Comparison of ENCODE assay signal across 11 cellular contexts in genomic region chr3:37197810-37198371, GRCh38. TPM values are rescaled to one million over a fixed set of nuclear protein-coding genes. Genes with fewer than 3 reads are reported as not detected.
A peak's percentile ranks its signal among the peaks of the same experiment; 100 is the strongest.
DNase-seq lines count a peak whose midpoint lies in the region; ATAC-seq and TF ChIP-seq lines count a peak whose summit lies in the region.
"Had no signal": no experiment of that assay in that cellular context is flagged by ENCODE, and none has a peak within 500 bp of the region (broad histone marks: within the 10 kb centered on the region; RNA-seq: fewer than 3 reads in every experiment).

No MANE protein-coding gene starts in this region.

- ATAC-seq in HG02884 (IDR thresholded peaks at IDR 0.05; ENCODE audit: unreplicated experiment), result no peak

- no peak overlapping the region for H3K27ac ChIP-seq in A673 (ENCODE audit: low read depth, low read length, poor library complexity, severe bottlenecking)
- H3K27ac ChIP-seq in mammary epithelial cell (ENCODE audit: insufficient read depth, low read depth, low read length), result peak overlapping the region; percentile 89
- peak overlapping the region; percentile 42 for H3K27ac ChIP-seq in mesenchymal stem cell (ENCODE audit: low read length, poor library complexity, severe bottlenecking)
- H3K27ac ChIP-seq in thyroid gland, result no peak overlapping the region

- H3K23ac ChIP-seq in mesenchymal stem cell (ENCODE audit: low read length in 2 of 2), result no peak overlapping the region

- H4K8ac ChIP-seq in mesenchymal stem cell (ENCODE audit: low read length), result no peak overlapping the region

- no peak overlapping the region for H2BK5ac ChIP-seq in mesenchymal stem cell (ENCODE audit: low read depth, low read length, poor library complexity, severe bottlenecking)

- no peaks in the 10 kb centered on the region for H3K4me1 ChIP-seq in A673 (ENCODE audit: insufficient read depth, low read length, poor library complexity, severe bottlenecking)
- H3K4me1 ChIP-seq in mammary epithelial cell (ENCODE audit: insufficient read depth, low read length), result peaks cover 30% of the 10 kb centered on the region
- H3K4me1 ChIP-seq in mesenchymal stem cell (ENCODE audit: control insufficient read depth, insufficient read depth, low read depth, low read length), result peaks cover 8% of the 10 kb centered on the region
- H3K4me1 ChIP-seq in thyroid gland, result no peaks in the 10 kb centered on the region

- TF ChIP-seq POLR2A in thyroid gland (IDR thresholded peaks at IDR 0.05), result no peak

- H3K36me3 ChIP-seq in A673 (ENCODE audit: insufficient read depth, low read length, poor library complexity, severe bottlenecking) (no peaks in the 10 kb centered on the region), mammary epithelial cell (ENCODE audit: insufficient read depth, low read length) (no peaks in the 10 kb centered on the region), mesenchymal stem cell (ENCODE audit: control insufficient read depth in 1 of 2, insufficient read depth in 2 of 2, low read depth in 1 of 2, low read length in 2 of 2) (no peaks in the 10 kb centered on the region), thyroid gland (no peaks in the 10 kb centered on the region)

- peak overlapping the region; percentile 55 for H2AFZ ChIP-seq in mammary epithelial cell (ENCODE audit: low read depth, low read length)
- no peak overlapping the region for H2AFZ ChIP-seq in mesenchymal stem cell (ENCODE audit: low read depth, low read length)

- no peaks in the 10 kb centered on the region for H4K20me1 ChIP-seq in mammary epithelial cell (ENCODE audit: insufficient read depth, low read length)

- no peak overlapping the region for H2BK15ac ChIP-seq in mesenchymal stem cell (ENCODE audit: low read depth, poor library complexity, severe bottlenecking)

- no peak overlapping the region for H3K4me3 ChIP-seq in A673 (ENCODE audit: low read depth, low read length, poor library complexity, severe bottlenecking)
- no peak overlapping the region for H3K4me3 ChIP-seq in mammary epithelial cell (replicated peaks in 1 of 3; ENCODE audit: insufficient read depth in 1 of 3, low read depth in 2 of 3, low read length in 3 of 3)
- H3K4me3 ChIP-seq in mesenchymal stem cell (ENCODE audit: insufficient read depth in 1 of 2, low read depth in 1 of 2, low read length in 2 of 2), result peak overlapping the region in 1 of 2 experiments; percentile 0
- no peak overlapping the region for H3K4me3 ChIP-seq in thyroid gland (replicated peaks in 1 of 3)

- DNase-seq in A673 (ENCODE audit: low spot score) (peak; percentile 11), HT1080 (ENCODE audit: low read depth) (peak; percentile 56), mammary epithelial cell (peak; percentile 73), mesenchymal stem cell (peak; percentile 23), thyroid gland (no peak), NCI-H2171 (lab: John Stamatoyannopoulos, UW) (no peak), NCI-H748 treated with DMSO at 0.1 percent for 48 hours (lab: John Stamatoyannopoulos, UW) (no peak)
- DNase-seq: activated CD4-positive, alpha-beta T cell treated with anti-CD3 and anti-CD28 coated beads, Interleukin-2, amount 50 U/mL, for 1 hour; activated gamma-delta T cell treated with Interleukin-2 at 50 U/mL for 16 hours; MV-4-11 had no signal

- dilution Hi-C loops in mammary epithelial cell (cut with HindIII; ENCODE audit: low sequenced_read_pairs), result no loop called here

- CTCF ChIA-PET in A673 (lab: Charles Lee) (no interaction called here), mammary epithelial cell (lab: Charles Lee; ENCODE audit: low non-redundant PET) (no interaction called here)

- no peak for TF ChIP-seq CTCF in A673 (conservative IDR thresholded peaks at IDR 0.05; ENCODE audit: low read depth, low read length)
- no peak for TF ChIP-seq CTCF in mammary epithelial cell (conservative IDR thresholded peaks at IDR 0.05 in 1 of 2, IDR thresholded peaks at IDR 0.05 in 1 of 2; ENCODE audit: extremely low read depth in 1 of 2, insufficient read depth in 1 of 2, low read depth in 1 of 2, low read length in 2 of 2)
- no peak for TF ChIP-seq CTCF in thyroid gland (IDR thresholded peaks at IDR 0.05)

- no peak overlapping the region for H2BK12ac ChIP-seq in mesenchymal stem cell (ENCODE audit: low read length in 2 of 2)

- H3K27me3 ChIP-seq in A673 (replicated peaks; ENCODE audit: insufficient read depth, low read depth, low read length, poor library complexity) (no peaks in the 10 kb centered on the region), mammary epithelial cell (ENCODE audit: insufficient read depth, low read length) (no peaks in the 10 kb centered on the region), mesenchymal stem cell (ENCODE audit: control insufficient read depth in 1 of 2, insufficient read depth in 1 of 2, low read length in 2 of 2) (no peaks in the 10 kb centered on the region), thyroid gland (no peaks in the 10 kb centered on the region)

- H2AK5ac ChIP-seq in mesenchymal stem cell (ENCODE audit: low read length, severe bottlenecking), result no peak overlapping the region

- POLR2A ChIA-PET in A673 (lab: Charles Lee; ENCODE audit: low non-redundant PET), result no interaction called here

- H3K4me2 ChIP-seq in mammary epithelial cell (ENCODE audit: insufficient read depth, low read depth, low read length) (peak overlapping the region; percentile 40), mesenchymal stem cell (ENCODE audit: low read length, poor library complexity, severe bottlenecking) (no peak overlapping the region)

- H3K79me2 ChIP-seq in mammary epithelial cell (ENCODE audit: insufficient read depth, low read length), result no peaks in the 10 kb centered on the region

- no peak overlapping the region for H4K91ac ChIP-seq in mesenchymal stem cell (ENCODE audit: low read length)

- no peaks in the 10 kb centered on the region for H3K9me3 ChIP-seq in A673 (ENCODE audit: low read depth, low read length, poor library complexity, severe bottlenecking)
- H3K9me3 ChIP-seq in mammary epithelial cell (replicated peaks; ENCODE audit: insufficient read depth, low read length), result no peaks in the 10 kb centered on the region
- H3K9me3 ChIP-seq in mesenchymal stem cell (ENCODE audit: control insufficient read depth, low read length), result no peaks in the 10 kb centered on the region
- H3K9me3 ChIP-seq in thyroid gland, result no peaks in the 10 kb centered on the region

- H3K18ac ChIP-seq in mesenchymal stem cell (ENCODE audit: low read depth in 1 of 2, low read length in 2 of 2), result no peak overlapping the region

- no peak overlapping the region for H3K14ac ChIP-seq in mesenchymal stem cell (ENCODE audit: low read length in 2 of 2)

- intact Hi-C loops in A673 (cut with micrococcal nuclease; ENCODE audit: unreplicated experiment) (no loop called here), mammary epithelial cell (cut with micrococcal nuclease) (loop anchor here (2.0 kb wide), 1 partner anchor 15 kb away; no protein-coding TSS in a partner anchor), thyroid gland (cut with DNase I) (no loop called here)

- 33% methylated on average over 2 of the region's 2 CpGs for WGBS in mammary epithelial cell (ENCODE audit: low coverage, missing lambda C conversion rate)
- 33% methylated on average over 2 of the region's 2 CpGs for WGBS in mesenchymal stem cell
- 63 to 64% methylated on average over 2 of the region's 2 CpGs for WGBS in thyroid gland, 2 donors

- in situ Hi-C loops in mammary epithelial cell (cut with MboI; ENCODE audit: low sequenced_read_pairs in 2 of 2), result no loop called here

- no peaks in the 10 kb centered on the region for H3K79me1 ChIP-seq in mesenchymal stem cell (replicated peaks; ENCODE audit: low read length, poor library complexity, severe bottlenecking)

- BruUV-seq in A673 (replicated peaks; lab: Mats Ljungman, UMichigan), result no TSS peak
- BruUV-seq in mammary epithelial cell (replicated peaks; lab: Mats Ljungman, UMichigan), result no TSS peak

- peak overlapping the region; percentile 54 for H3K9ac ChIP-seq in mammary epithelial cell (ENCODE audit: insufficient read depth, low read length)
- peak overlapping the region; percentile 46 for H3K9ac ChIP-seq in mesenchymal stem cell (ENCODE audit: low read length)

- no peak overlapping the region for H3K4ac ChIP-seq in mesenchymal stem cell (ENCODE audit: low read depth in 1 of 2, low read length in 2 of 2)

- H2BK120ac ChIP-seq in mesenchymal stem cell (ENCODE audit: low read depth, low read length), result no peak overlapping the region

RNA-seq across cellular contexts. Expression of gene LRRFIP2, which starts 23.5 kb away (rescaled TPM):
- 40.2 and 41.6 TPM in 2 replicates for total RNA-seq in A673 (2021)
- 43.7 and 48.7 TPM in 2 replicates for total RNA-seq in HT1080 (2014; rRNA removed; shearing (Covaris generic))
- polyA plus RNA-seq in HT1080 (2015; cell fraction: cytosol; rRNA removed), result 40.7 and 50.4 TPM in 2 replicates
- polyA plus RNA-seq in HT1080 (2015; cell fraction: nucleus; rRNA removed), result 31.7 and 37.8 TPM in 2 replicates
- total RNA-seq in mammary epithelial cell, result 100 to 1,000 TPM in 1 of 2 donors, 10 to 100 TPM in 1; 78.7 to 122 TPM
- 45.8 TPM for polyA plus RNA-seq in mammary epithelial cell
- polyA minus RNA-seq in mammary epithelial cell, result 41.5 TPM
- 50.9 TPM for polyA plus RNA-seq in mesenchymal stem cell (2013, experiment 1 of 2)
- polyA plus RNA-seq in mesenchymal stem cell (2013, experiment 2 of 2), result 49.6 TPM
- 100 to 1,000 TPM in 1 of 4 donors, 10 to 100 TPM in 3; 86.4 to 147 (median 93.8) TPM for total RNA-seq in thyroid gland

RNA-seq across cellular contexts. Expression of gene GOLGA4, which starts 45.2 kb away (rescaled TPM):
- total RNA-seq in A673 (2021) (64.0 and 70.7 TPM in 2 replicates), mammary epithelial cell (10 to 100 TPM; 61.8 to 84.2 TPM), thyroid gland (100 to 1,000 TPM; 131 to 203 (median 150) TPM)
- total RNA-seq in HT1080 (2014; rRNA removed; shearing (Covaris generic)), result 29.7 and 30.0 TPM in 2 replicates
- 19.6 and 20.5 TPM in 2 replicates for polyA plus RNA-seq in HT1080 (2015; cell fraction: cytosol; rRNA removed)
- polyA plus RNA-seq in HT1080 (2015; cell fraction: nucleus; rRNA removed), result 14.3 and 19.0 TPM in 2 replicates
- 18.6 TPM for polyA plus RNA-seq in mammary epithelial cell
- polyA minus RNA-seq in mammary epithelial cell, result 46.5 TPM
- 75.0 TPM for polyA plus RNA-seq in mesenchymal stem cell (2013, experiment 1 of 2)
- 75.6 TPM for polyA plus RNA-seq in mesenchymal stem cell (2013, experiment 2 of 2)

Comparison
In these comparisons a context has a peak if more than half of its experiments do, and no peak if none do; other contexts are left out.
1. DNase-seq: peak in A673 (single experiment), HT1080 (single experiment), mammary epithelial cell (single experiment) and mesenchymal stem cell (single experiment); none in thyroid gland (0 of 2), NCI-H2171 (single experiment) and NCI-H748 treated with DMSO at 0.1 percent for 48 hours (single experiment).
2. H3K27ac ChIP-seq: peak in mammary epithelial cell (single experiment) and mesenchymal stem cell (single experiment); none in A673 (single experiment) and thyroid gland (0 of 3).